Comparison of ENCODE assay signal across 8 cellular contexts in genomic region chr5:112976432-112977309, GRCh38. TPM values are rescaled to one million over a fixed set of nuclear protein-coding genes. Genes with fewer than 3 reads are reported as not detected.
DNase-seq lines count a peak whose midpoint lies in the region; ATAC-seq, FAIRE-seq and TF ChIP-seq lines count a peak whose summit lies in the region.

Gene DCP2 (plus strand): TSS chr5:112976798. CDS start chr5:112976934, 136 bp downstream.

- H3K9ac ChIP-seq in adipocyte (ENCODE audit: low read length): peak within 1 kb of the TSS; percentile 96

- peak within 1 kb of the TSS; percentile 55 to 87 (median 72) for H3K27ac ChIP-seq in pancreas
- peak within 1 kb of the TSS; percentile 86 to 93 for H3K27ac ChIP-seq in tibial artery

- H3K4me3 ChIP-seq in GM12875 (ENCODE audit: low read depth, low read length) (peak within 1 kb of the TSS; percentile 86), adipocyte (ENCODE audit: low read length) (peak within 1 kb of the TSS; percentile 93), pancreas (peak within 1 kb of the TSS; percentile 58 to 88 (median 80)), tibial artery (peak within 1 kb of the TSS; percentile 75 to 78)

- 0% methylated on average over 75 of the region's 75 CpGs for WGBS in pancreas, 2 donors

- intact Hi-C loops in Right ventricle myocardium superior (cut with DNase I): loop anchor here (5.0 kb wide), 1 partner anchor 114 kb away; the partner anchor contains the start of gene SRP19
- intact Hi-C loops in pancreas (cut with DNase I): no loop called here
- intact Hi-C loops in tibial artery (cut with DNase I; ENCODE audit: low total_unique reads): loop anchor here (5.0 kb wide), 1 partner anchor 54 kb away; the partner anchor contains the start of gene REEP5

- H3K36me3 ChIP-seq in adipocyte (ENCODE audit: control insufficient read depth, insufficient read depth, low read length, severe bottlenecking) (no peaks in the 10 kb centered on the region), pancreas (no peaks in the 10 kb centered on the region), tibial artery (no peaks in the 10 kb centered on the region)

- ATAC-seq in HG02798 (IDR thresholded peaks at IDR 0.05; ENCODE audit: poor library complexity, unreplicated experiment) (peak; percentile 98), Right ventricle myocardium superior (ENCODE audit: poor library complexity) (peak; percentile 98), pancreas (peak; percentile 97 to 99 (median 98))

- H3K4me1 ChIP-seq in adipocyte (ENCODE audit: control insufficient read depth, insufficient read depth, low read length): peaks cover 41% of the 10 kb centered on the region
- peaks cover 0 to 13% (median 11%) of the 10 kb centered on the region in 3 donors for H3K4me1 ChIP-seq in pancreas
- H3K4me1 ChIP-seq in tibial artery: peaks cover 0 to 32% (median 10%) of the 10 kb centered on the region in 4 donors

- no peaks in the 10 kb centered on the region for H3K9me3 ChIP-seq in adipocyte (ENCODE audit: control insufficient read depth, low read length)
- no peaks in the 10 kb centered on the region for H3K9me3 ChIP-seq in pancreas
- no peaks in the 10 kb centered on the region for H3K9me3 ChIP-seq in tibial artery

- DNase-seq in NCI-H1436 (lab: John Stamatoyannopoulos, UW) (peak; percentile 98), T follicular helper cell (ENCODE audit: low read depth) (peak; percentile 90), adipocyte (ENCODE audit: low read depth) (peak; percentile 99), Right ventricle myocardium superior (peak; percentile 97), pancreas (peak; percentile 89 to 94 (median 91)), tibial artery (peak; percentile 96 to 98)

- H3K27me3 ChIP-seq in adipocyte (replicated peaks; ENCODE audit: control insufficient read depth, insufficient read depth, low read length) (no peaks in the 10 kb centered on the region), pancreas (no peaks in the 10 kb centered on the region), tibial artery (no peaks in the 10 kb centered on the region)

- peak; percentile 82 for FAIRE-seq in pancreas (lab: Jason Lieb, UNC)

- no peak for TF ChIP-seq CTCF in GM12875 (IDR thresholded peaks at IDR 0.05; ENCODE audit: borderline replicate concordance, insufficient read depth, low read depth, low read length)
- TF ChIP-seq CTCF in pancreas (IDR thresholded peaks at IDR 0.05): no peak
- TF ChIP-seq CTCF in tibial artery (IDR thresholded peaks at IDR 0.05): no peak

RNA-seq across cellular contexts. Expression of gene DCP2, which starts in this region (rescaled TPM):
- total RNA-seq in Right ventricle myocardium superior (19.2 TPM), pancreas (10 to 100 TPM in 5 of 6 donors, 1 to 10 TPM in 1; 9.6 to 28.3 (median 14.4) TPM)
- polyA plus RNA-seq in pancreas: 1 to 10 TPM; 2.7 to 4.8 TPM

Comparison
In these comparisons a context has a peak if more than half of its experiments do, and no peak if none do; other contexts are left out.
1. Peak in every context shown above with its lines: DNase-seq, ATAC-seq, H3K4me3 ChIP-seq and H3K27ac ChIP-seq.
2. intact Hi-C loops: an anchor here in Right ventricle myocardium superior (5.0 kb wide) and tibial artery (5.0 kb wide); none called in pancreas.